9 cellular contexts compared by ENCODE assay signal in the genomic region with DNA sequence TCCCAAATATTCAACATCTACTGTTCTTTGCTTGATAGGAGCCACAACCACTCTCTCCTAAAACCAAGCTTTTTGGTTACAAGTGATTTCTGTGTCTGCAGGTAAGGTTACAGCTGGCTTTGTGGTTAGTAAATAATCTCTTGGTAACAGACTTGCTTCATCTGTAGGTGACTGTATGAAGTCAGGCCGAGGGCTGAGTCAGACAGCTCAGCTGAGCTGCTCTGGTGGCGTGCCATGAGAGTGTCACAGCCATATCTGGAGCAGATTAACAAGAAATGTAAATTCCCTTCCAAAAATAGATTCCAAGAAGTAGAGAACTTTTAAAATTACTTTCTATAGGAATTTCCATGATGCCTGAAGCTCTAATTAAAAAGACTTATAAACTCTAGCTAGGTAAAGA. TPM values are rescaled to one million over a fixed set of nuclear protein-coding genes. Genes with fewer than 3 reads are reported as not detected.
A peak's percentile ranks its signal among the peaks of the same experiment; 100 is the strongest.
DNase-seq lines count a peak whose midpoint lies in the region; ATAC-seq and TF ChIP-seq lines count a peak whose summit lies in the region.
"Had no signal": no experiment of that assay in that cellular context is flagged by ENCODE, and none has a peak within 500 bp of the region (broad histone marks: within the 10 kb centered on the region; RNA-seq: fewer than 3 reads in every experiment).

No MANE protein-coding gene starts in this region.

- no peaks in the 10 kb centered on the region for H3K27me3 ChIP-seq in tibial artery

- no peak overlapping the region for H3K4me3 ChIP-seq in tibial artery
- H3K4me3 ChIP-seq: lung had no signal

- no peaks in the 10 kb centered on the region for H3K27me3 Mint-ChIP-seq in brain

- H3K36me3 ChIP-seq in tibial artery, result no peaks in the 10 kb centered on the region

- peak overlapping the region in 3 of 5 experiments; percentile 64 to 91 (median 87) for H3K27ac Mint-ChIP-seq in brain

- peaks cover 22% of the 10 kb centered on the region for H3K4me1 Mint-ChIP-seq in brain

- peak; percentile 94 for ATAC-seq in GM19328 (IDR thresholded peaks at IDR 0.05; ENCODE audit: unreplicated experiment)
- peak; percentile 66 for ATAC-seq in HG03097 (IDR thresholded peaks at IDR 0.05; ENCODE audit: low FRiP score, unreplicated experiment)

- DNase-seq in putamen (ENCODE audit: low spot score), result peak; percentile 39
- no peak for DNase-seq in activated CD4-positive, alpha-beta T cell treated with anti-CD3 and anti-CD28 coated beads, Interleukin-2, amount 50 U/mL, for 48 hours
- no peak for DNase-seq in NCI-H1105 treated with DMSO at 0.1 percent for 48 hours (lab: John Stamatoyannopoulos, UW)
- no peak for DNase-seq in stimulated activated CD4-positive, alpha-beta T cell treated with anti-CD3 and anti-CD28 coated beads, Interleukin-1b, Interleukin-23, amount 100 ng/mL, for 48 hours
- DNase-seq in tibial artery, result no peak

- TF ChIP-seq CTCF in brain (conservative IDR thresholded peaks at IDR 0.05), result no peak
- TF ChIP-seq CTCF in tibial artery (IDR thresholded peaks at IDR 0.05), result no peak

- H3K4me1 ChIP-seq in tibial artery, result peaks cover 0 to 9% (median 0%) of the 10 kb centered on the region in 4 donors

- H3K4me3 Mint-ChIP-seq in brain, result no peak overlapping the region

- H3K9me3 Mint-ChIP-seq in brain, result no peaks in the 10 kb centered on the region

- intact Hi-C loops in tibial artery (cut with DNase I; ENCODE audit: low total_unique reads), result no loop called here

- no peaks in the 10 kb centered on the region for H3K9me3 ChIP-seq in tibial artery

- no peaks in the 10 kb centered on the region for H3K36me3 Mint-ChIP-seq in brain

- H3K27ac ChIP-seq in tibial artery, result no peak overlapping the region

RNA-seq across cellular contexts. Expression of a gene that starts 23.7 kb away (rescaled TPM):
- polyA plus RNA-seq in brain (ENCODE audit: insufficient read depth, low read depth, low replicate concordance), result not detected
- polyA plus RNA-seq: lung had no signal
